ENCODE assay signal across 1 cellular context in the genomic region with DNA sequence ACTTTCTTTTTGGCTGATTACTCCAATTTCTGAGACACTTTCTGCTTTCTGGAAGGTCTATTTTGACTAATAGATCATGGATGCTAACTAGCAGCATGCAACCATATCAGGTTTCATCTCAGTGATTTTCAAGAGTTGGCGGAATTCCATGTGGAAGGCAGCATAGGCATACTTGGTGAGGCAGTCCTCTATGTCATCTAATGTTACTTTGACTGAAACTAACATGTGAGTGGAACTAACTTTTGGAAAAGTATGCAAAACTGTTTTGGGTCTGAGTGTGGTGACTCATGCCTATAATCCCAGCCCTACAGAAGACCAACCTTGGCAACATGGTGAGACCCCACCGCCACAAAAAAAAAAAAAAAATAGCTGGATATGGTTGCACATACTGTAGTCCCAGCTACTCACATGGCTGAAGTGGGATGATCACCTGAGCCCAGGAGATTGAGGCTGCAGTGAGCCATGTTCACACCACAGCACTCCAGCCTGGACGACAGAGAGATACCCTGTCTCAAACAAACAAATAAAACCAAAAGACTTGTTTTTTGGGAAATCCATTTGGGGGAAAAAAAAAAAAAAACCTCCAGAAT.
TF ChIP-seq lines count a peak whose summit lies in the region.

No MANE protein-coding gene starts in this region.

TF ChIP-seq in GM23338, 12 proteins besides CTCF, POLR2A, EP300 and RAD21 (continued from another document):
- TF ChIP-seq ZNF462 (CRISPR knock-in tag; IDR thresholded peaks at IDR 0.05) (no peak), STAT1 (IDR thresholded peaks at IDR 0.05; ENCODE audit: unreplicated experiment) (no peak), NANOG (IDR thresholded peaks at IDR 0.05; ENCODE audit: borderline replicate concordance) (no peak), ZNF331 (CRISPR knock-in tag; IDR thresholded peaks at IDR 0.05; ENCODE audit: low read depth) (no peak), JUNB (IDR thresholded peaks at IDR 0.05; ENCODE audit: unreplicated experiment) (no peak), EZH2 (IDR thresholded peaks at IDR 0.05; ENCODE audit: low read depth, unreplicated experiment) (no peak)
- TF ChIP-seq, protein P1, sequence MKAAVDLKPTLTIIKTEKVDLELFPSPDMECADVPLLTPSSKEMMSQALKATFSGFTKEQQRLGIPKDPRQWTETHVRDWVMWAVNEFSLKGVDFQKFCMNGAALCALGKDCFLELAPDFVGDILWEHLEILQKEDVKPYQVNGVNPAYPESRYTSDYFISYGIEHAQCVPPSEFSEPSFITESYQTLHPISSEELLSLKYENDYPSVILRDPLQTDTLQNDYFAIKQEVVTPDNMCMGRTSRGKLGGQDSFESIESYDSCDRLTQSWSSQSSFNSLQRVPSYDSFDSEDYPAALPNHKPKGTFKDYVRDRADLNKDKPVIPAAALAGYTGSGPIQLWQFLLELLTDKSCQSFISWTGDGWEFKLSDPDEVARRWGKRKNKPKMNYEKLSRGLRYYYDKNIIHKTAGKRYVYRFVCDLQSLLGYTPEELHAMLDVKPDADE (IDR thresholded peaks at IDR 0.05): no peak
